1 cellular context compared by ENCODE assay signal in the genomic region with DNA sequence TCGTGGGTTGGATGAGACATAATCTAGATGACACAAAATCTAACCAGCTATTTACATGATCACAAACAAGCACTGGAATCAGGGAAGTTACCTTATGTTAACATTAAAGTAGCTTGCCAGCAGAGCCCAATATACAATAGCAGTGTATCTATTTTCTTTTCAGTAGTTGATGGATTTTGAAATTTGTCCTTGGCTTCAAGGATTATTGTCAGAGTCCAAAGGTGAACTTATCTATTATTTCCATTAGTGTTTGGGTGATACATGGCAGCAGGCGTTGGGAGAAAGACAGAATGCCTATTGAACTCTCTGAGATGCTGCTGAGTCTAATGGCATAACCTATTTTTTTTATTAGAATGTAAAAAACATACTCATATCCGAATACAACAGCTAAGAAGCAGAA.
A peak's percentile ranks its signal among the peaks of the same experiment; 100 is the strongest.
TF ChIP-seq lines count a peak whose summit lies in the region.

No MANE protein-coding gene starts in this region.

TF ChIP-seq in HepG2, 621 proteins besides CTCF, POLR2A, EP300 and RAD21 (continued from another document):
- TF ChIP-seq ZSCAN5A (CRISPR knock-in tag; IDR thresholded peaks at IDR 0.05; ENCODE audit: borderline replicate concordance) (no peak), GATAD2A (CRISPR knock-in tag; IDR thresholded peaks at IDR 0.05) (peak; percentile 64), IKZF5 (CRISPR knock-in tag; IDR thresholded peaks at IDR 0.05) (no peak), ZNF660 (CRISPR knock-in tag; IDR thresholded peaks at IDR 0.05; ENCODE audit: borderline replicate concordance, low read depth) (no peak), HNF4A (CRISPR knock-in tag; IDR thresholded peaks at IDR 0.05) (peak; percentile 49; the same call in 1 of the 2 replicates), ZBTB3 (CRISPR knock-in tag; IDR thresholded peaks at IDR 0.05; ENCODE audit: borderline replicate concordance, low read depth) (no peak), ZBTB8A (CRISPR knock-in tag; IDR thresholded peaks at IDR 0.05; ENCODE audit: borderline replicate concordance, low read depth) (no peak), TRAFD1 (CRISPR knock-in tag; IDR thresholded peaks at IDR 0.05; ENCODE audit: borderline replicate concordance) (no peak)
TF ChIP-seq in HepG2: peak in this region for 10.
